Comparison of ENCODE assay signal across 1 cellular context in the genomic region with DNA sequence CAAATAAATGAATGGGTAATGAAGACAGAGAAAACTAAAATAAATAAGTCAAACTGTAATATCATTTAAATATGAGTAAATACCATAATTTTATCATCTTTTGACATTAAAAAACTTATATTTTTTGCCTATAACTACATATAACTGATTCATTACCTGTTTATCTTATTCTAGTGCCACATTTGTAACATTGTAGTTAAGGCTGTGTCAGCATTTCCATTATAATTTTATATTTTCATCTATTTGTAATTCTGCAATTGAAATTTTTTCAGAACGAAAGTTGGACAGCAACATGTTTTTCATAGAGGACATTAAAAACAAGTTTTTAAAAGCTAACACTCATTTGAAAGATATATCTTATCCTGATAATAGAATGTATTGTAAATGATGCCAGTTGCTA.
A peak's percentile ranks its signal among the peaks of the same experiment; 100 is the strongest.
TF ChIP-seq lines count a peak whose summit lies in the region.

No MANE protein-coding gene starts in this region.

TF ChIP-seq in HepG2, 621 proteins besides CTCF, POLR2A, EP300 and RAD21 (continued from another document):
- TF ChIP-seq, protein P1, sequence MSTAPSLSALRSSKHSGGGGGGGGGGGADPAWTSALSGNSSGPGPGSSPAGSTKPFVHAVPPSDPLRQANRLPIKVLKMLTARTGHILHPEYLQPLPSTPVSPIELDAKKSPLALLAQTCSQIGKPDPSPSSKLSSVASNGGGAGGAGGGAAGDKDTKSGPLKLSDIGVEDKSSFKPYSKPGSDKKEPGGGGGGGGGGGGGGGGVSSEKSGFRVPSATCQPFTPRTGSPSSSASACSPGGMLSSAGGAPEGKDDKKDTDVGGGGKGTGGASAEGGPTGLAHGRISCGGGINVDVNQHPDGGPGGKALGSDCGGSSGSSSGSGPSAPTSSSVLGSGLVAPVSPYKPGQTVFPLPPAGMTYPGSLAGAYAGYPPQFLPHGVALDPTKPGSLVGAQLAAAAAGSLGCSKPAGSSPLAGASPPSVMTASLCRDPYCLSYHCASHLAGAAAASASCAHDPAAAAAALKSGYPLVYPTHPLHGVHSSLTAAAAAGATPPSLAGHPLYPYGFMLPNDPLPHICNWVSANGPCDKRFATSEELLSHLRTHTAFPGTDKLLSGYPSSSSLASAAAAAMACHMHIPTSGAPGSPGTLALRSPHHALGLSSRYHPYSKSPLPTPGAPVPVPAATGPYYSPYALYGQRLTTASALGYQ (CRISPR knock-in tag; IDR thresholded peaks at IDR 0.05): no peak
- TF ChIP-seq CHCHD3 (CRISPR knock-in tag; IDR thresholded peaks at IDR 0.05) (no peak), MAFK (conservative IDR thresholded peaks at IDR 0.05 in 1 of 2, IDR thresholded peaks at IDR 0.05 in 1 of 2; ENCODE audit: low read length in 2 of 2) (peak; percentile 84 to 92), CHD2 (IDR thresholded peaks at IDR 0.05; ENCODE audit: low read depth, low read length) (no peak), MAFF (IDR thresholded peaks at IDR 0.05; ENCODE audit: low read depth, low read length) (peak; percentile 81), GATA4 (IDR thresholded peaks at IDR 0.05; ENCODE audit: borderline replicate concordance, low read depth) (no peak), ZNF101 (CRISPR knock-in tag; IDR thresholded peaks at IDR 0.05; ENCODE audit: borderline replicate concordance, low read depth) (no peak)
